In genomic region chr6:82783587-82784253, GRCh38 we compare ENCODE assay signal across 9 cellular contexts.
DNase-seq lines count a peak whose midpoint lies in the region; ATAC-seq and TF ChIP-seq lines count a peak whose summit lies in the region.
"Had no signal": no experiment of that assay in that cellular context is flagged by ENCODE, and none has a peak within 500 bp of the region (broad histone marks: within the 10 kb centered on the region; RNA-seq: fewer than 3 reads in every experiment).

No MANE protein-coding gene starts in this region.

- DNase-seq in SK-MEL-5 (ENCODE audit: low read depth, low spot score) (peak; percentile 8), left lung (no peak), esophagus squamous epithelium (lab: John Stamatoyannopoulos, UW) (no peak), SKM-1 (lab: John Stamatoyannopoulos, UW; ENCODE audit: unreplicated experiment) (no peak), NCI-H526 treated with DMSO at 0.1 percent for 48 hours (lab: John Stamatoyannopoulos, UW) (no peak)
- DNase-seq in stimulated activated CD4-positive, alpha-beta T cell treated with anti-CD3 and anti-CD28 coated beads, Interleukin-4, amount 100 ng/mL, for 24 hours = no peak
- DNase-seq: activated naive CD4-positive, alpha-beta T cell treated with anti-CD3 and anti-CD28 coated beads, Interleukin-2, amount 10 ng/mL, durations not matched to agents 7 days and 5 days had no signal

- in situ Hi-C loops in SK-MEL-5 (cut with HindIII; ENCODE audit: low pct_unique_long_range_greater_than_20kb, low sequenced_read_pairs) = no loop called here

- WGBS in esophagus squamous epithelium, 2 donors = 67 to 80% methylated on average over 6 of the region's 6 CpGs

- TF ChIP-seq CTCF in GM12874 (IDR thresholded peaks at IDR 0.05; ENCODE audit: insufficient read depth, low read depth, low read length) (0 out of 2 replicates have a peak, but pooled peaks have one; percentile 21), left lung (IDR thresholded peaks at IDR 0.05) (no peak), esophagus squamous epithelium (IDR thresholded peaks at IDR 0.05) (no peak)

- intact Hi-C loops in left lung (cut with DNase I) = no loop called here
- intact Hi-C loops in esophagus squamous epithelium (cut with DNase I) = no loop called here

- H3K4me3 ChIP-seq in left lung (no peak overlapping the region), esophagus squamous epithelium (no peak overlapping the region)

- no peak for TF ChIP-seq POLR2A in esophagus squamous epithelium (IDR thresholded peaks at IDR 0.05)

- H3K9me3 ChIP-seq in left lung = no peaks in the 10 kb centered on the region
- peaks cover 0 to 3% (median 0%) of the 10 kb centered on the region in 3 donors for H3K9me3 ChIP-seq in esophagus squamous epithelium

- H3K27me3 ChIP-seq in left lung = no peaks in the 10 kb centered on the region
- no peaks in the 10 kb centered on the region for H3K27me3 ChIP-seq in esophagus squamous epithelium

- no peak overlapping the region for H3K27ac ChIP-seq in left lung
- no peak overlapping the region for H3K27ac ChIP-seq in esophagus squamous epithelium

- H3K36me3 ChIP-seq in left lung (no peaks in the 10 kb centered on the region), esophagus squamous epithelium (no peaks in the 10 kb centered on the region)

- H3K4me1 ChIP-seq in left lung (no peaks in the 10 kb centered on the region), esophagus squamous epithelium (no peaks in the 10 kb centered on the region)

- peak; percentile 87 for ATAC-seq in HG03354 (IDR thresholded peaks at IDR 0.05; ENCODE audit: poor library complexity, severe bottlenecking, unreplicated experiment)
- peak; percentile 66 for ATAC-seq in left lung
